In genomic region chr1:67700692-67701410, GRCh38 we compare ENCODE assay signal across 8 cellular contexts. TPM values are rescaled to one million over a fixed set of nuclear protein-coding genes. Genes with fewer than 3 reads are reported as not detected.
A peak's percentile ranks its signal among the peaks of the same experiment; 100 is the strongest.
DNase-seq lines count a peak whose midpoint lies in the region; ATAC-seq and TF ChIP-seq lines count a peak whose summit lies in the region.

No MANE protein-coding gene starts in this region.

- peaks cover 0 to 22% of the 10 kb centered on the region in 2 donors for H3K36me3 ChIP-seq in psoas muscle (ENCODE audit: insufficient read depth in 1 of 2, low read depth in 1 of 2)

- H3K27ac ChIP-seq in psoas muscle: no peak overlapping the region

- ATAC-seq in psoas muscle (peak; percentile 45 to 54 (median 48)), HG02588 (IDR thresholded peaks at IDR 0.05; ENCODE audit: unreplicated experiment) (no peak)

- no peak overlapping the region for H3K4me3 Mint-ChIP-seq in activated naive CD4-positive, alpha-beta T cell treated with anti-CD3 and anti-CD28 coated beads, Interleukin-2, amount 10 ng/mL, durations not matched to agents 7 days and 5 days

- intact Hi-C loops in psoas muscle (cut with DNase I) (loop anchor here in 1 of 2 donors (5.0 kb wide), 1 partner anchor 41 kb away; no protein-coding TSS in a partner anchor), lower leg skin (cut with DNase I; ENCODE audit: low total_unique reads) (no loop called here)

- DNase-seq in activated naive CD4-positive, alpha-beta T cell treated with Interleukin-2 at 50 U/mL for 16 hours: peak; percentile 5
- DNase-seq in activated naive CD4-positive, alpha-beta T cell treated with anti-CD3 and anti-CD28 coated beads, Interleukin-2, amount 10 ng/mL, durations not matched to agents 7 days and 5 days: no peak
- DNase-seq in NCI-H69 (lab: John Stamatoyannopoulos, UW) (peak; percentile 93), dermis blood vessel endothelial cell (peak; percentile 96), psoas muscle (no peak), NCI-H1092 (lab: John Stamatoyannopoulos, UW) (no peak), lower leg skin (ENCODE audit: low spot score in 2 of 2) (no peak)

- CTCF ChIA-PET in activated naive CD4-positive, alpha-beta T cell treated with anti-CD3 and anti-CD28 coated beads, Interleukin-2, amount 10 ng/mL, durations not matched to agents 7 days and 5 days (lab: Charles Lee): interaction anchor here (1.2 to 1.4 kb wide), 2 partner anchors 9 to 138 kb away, joined by 3 to 4 read pairs; no protein-coding TSS in a partner anchor

- H3K36me3 Mint-ChIP-seq in activated naive CD4-positive, alpha-beta T cell treated with anti-CD3 and anti-CD28 coated beads, Interleukin-2, amount 10 ng/mL, durations not matched to agents 7 days and 5 days: no peaks in the 10 kb centered on the region

- no peaks in the 10 kb centered on the region for H3K4me1 Mint-ChIP-seq in activated naive CD4-positive, alpha-beta T cell treated with anti-CD3 and anti-CD28 coated beads, Interleukin-2, amount 10 ng/mL, durations not matched to agents 7 days and 5 days

- no peak for TF ChIP-seq POLR2A in lower leg skin (IDR thresholded peaks at IDR 0.05)

- H3K4me3 ChIP-seq in psoas muscle (no peak overlapping the region), lower leg skin (ENCODE audit: low read depth, poor library complexity, severe bottlenecking) (no peak overlapping the region)

- H3K9me3 Mint-ChIP-seq in activated naive CD4-positive, alpha-beta T cell treated with anti-CD3 and anti-CD28 coated beads, Interleukin-2, amount 10 ng/mL, durations not matched to agents 7 days and 5 days: no peaks in the 10 kb centered on the region

- WGBS in psoas muscle, 3 donors: 75 to 88% (median 78%) methylated on average over 8 of the region's 8 CpGs
- 78 to 82% methylated on average over 8 of the region's 8 CpGs for WGBS in lower leg skin, 2 donors

- peaks cover 10% of the 10 kb centered on the region for H3K27me3 Mint-ChIP-seq in activated naive CD4-positive, alpha-beta T cell treated with anti-CD3 and anti-CD28 coated beads, Interleukin-2, amount 10 ng/mL, durations not matched to agents 7 days and 5 days

- no peaks in the 10 kb centered on the region for H3K9me3 ChIP-seq in psoas muscle

- no peak for TF ChIP-seq CTCF in psoas muscle (IDR thresholded peaks at IDR 0.05)
- no peak for TF ChIP-seq CTCF in lower leg skin (IDR thresholded peaks at IDR 0.05)

- no peak overlapping the region for H3K27ac Mint-ChIP-seq in activated naive CD4-positive, alpha-beta T cell treated with anti-CD3 and anti-CD28 coated beads, Interleukin-2, amount 10 ng/mL, durations not matched to agents 7 days and 5 days

- no peaks in the 10 kb centered on the region for H3K4me1 ChIP-seq in psoas muscle

- no peaks in the 10 kb centered on the region for H3K27me3 ChIP-seq in psoas muscle (ENCODE audit: insufficient read depth in 3 of 3, low read length in 2 of 3)

RNA-seq across cellular contexts. Expression of gene GADD45A, which starts 15.8 kb away (rescaled TPM):
- 27.2 and 34.9 TPM in 2 replicates for total RNA-seq in dermis blood vessel endothelial cell
- 100 to 1,000 TPM in 3 of 4 donors, 10 to 100 TPM in 1; 93.5 to 505 (median 230) TPM for total RNA-seq in psoas muscle
- polyA plus RNA-seq in psoas muscle: 100 to 1,000 TPM in 2 of 3 donors, 10 to 100 TPM in 1; 88.8 to 248 (median 197) TPM
- 10 to 100 TPM; 25.2 to 44.4 (median 29.0) TPM for total RNA-seq in lower leg skin

Comparison
In these comparisons a context has a peak if more than half of its experiments do, and no peak if none do; other contexts are left out.
1. DNase-seq: peak in activated naive CD4-positive, alpha-beta T cell treated with Interleukin-2 at 50 U/mL for 16 hours (single experiment), NCI-H69 (single experiment) and dermis blood vessel endothelial cell (single experiment); none in activated naive CD4-positive, alpha-beta T cell treated with anti-CD3 and anti-CD28 coated beads, Interleukin-2, amount 10 ng/mL, durations not matched to agents 7 days and 5 days (single experiment), psoas muscle (0 of 2), NCI-H1092 (single experiment) and lower leg skin (0 of 2).